ENCODE assay signal across 8 cellular contexts in the genomic region with DNA sequence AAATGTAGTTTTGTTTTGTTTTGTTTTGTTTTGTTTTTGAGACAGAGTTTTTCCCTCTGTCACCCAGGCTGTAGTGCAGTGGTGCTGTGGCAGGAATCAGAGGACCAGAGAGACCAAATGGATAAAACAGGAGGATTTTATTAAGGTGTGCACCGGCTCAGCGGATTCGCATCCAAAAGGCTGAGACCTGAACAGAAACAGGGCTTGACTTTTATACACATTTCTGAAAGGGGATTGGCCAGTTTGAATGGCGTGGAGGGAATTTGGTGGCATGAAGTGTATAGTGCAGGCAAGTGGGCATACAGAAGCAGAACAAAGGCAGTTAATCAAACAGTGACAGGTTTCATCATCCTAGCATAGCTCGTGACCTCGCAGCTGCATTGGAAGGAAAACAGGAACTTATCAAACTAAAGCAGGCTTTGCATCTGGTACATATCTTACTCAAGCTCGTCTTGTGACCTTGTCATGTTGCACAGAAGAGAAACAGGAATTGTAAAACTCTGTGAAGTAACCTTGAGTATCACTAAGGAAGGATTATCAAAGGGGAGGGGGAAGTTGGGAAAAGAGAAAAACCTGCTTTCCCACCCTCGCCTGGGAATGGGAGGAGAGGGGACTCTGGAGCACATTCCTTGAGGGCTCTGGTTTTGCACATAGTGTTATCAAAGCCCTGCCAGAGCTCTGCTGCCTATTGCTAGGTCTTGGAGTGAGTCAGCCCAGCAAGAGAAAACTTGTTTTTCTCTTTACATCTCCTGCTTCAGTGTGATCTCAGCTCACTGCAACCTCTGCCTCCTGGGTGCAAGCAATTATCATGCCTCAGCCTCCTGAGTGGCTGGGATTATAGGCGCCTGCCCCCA. TPM values are rescaled to one million over a fixed set of nuclear protein-coding genes. Genes with fewer than 3 reads are reported as not detected.
A peak's percentile ranks its signal among the peaks of the same experiment; 100 is the strongest.
DNase-seq lines count a peak whose midpoint lies in the region; ATAC-seq and TF ChIP-seq lines count a peak whose summit lies in the region.

No MANE protein-coding gene starts in this region.

- peaks cover 2% of the 10 kb centered on the region for H3K4me1 ChIP-seq in ovary (ENCODE audit: insufficient read depth)

- ATAC-seq in activated T-cell treated with anti-CD3 and anti-CD28 coated beads, Interleukin-2, amount 50 U/mL, for 4 hours = no peak
- ATAC-seq in HG02763 (IDR thresholded peaks at IDR 0.05; ENCODE audit: unreplicated experiment) = no peak

- no peak overlapping the region for H3K4me3 ChIP-seq in fibroblast of mammary gland (ENCODE audit: control insufficient read depth, low read depth, low read length)
- H3K4me3 ChIP-seq in ovary = no peak overlapping the region

- WGBS in ovary, 3 donors = 32 to 42% (median 35%) methylated on average over 9 of the region's 9 CpGs

- CTCF ChIA-PET in RWPE1 (lab: Yijun Ruan, JAX) = interaction anchor here (0.7 to 0.8 kb wide), 2 partner anchors 121 to 970 kb away, joined by 3 read pairs; no protein-coding TSS in a partner anchor

- H3K27ac ChIP-seq in RWPE1 (peak overlapping the region; percentile 99), ovary (peak overlapping the region in 1 of 2 donors; percentile 82)

- no peak for TF ChIP-seq CTCF in RWPE1 (conservative IDR thresholded peaks at IDR 0.05; ENCODE audit: low read depth)
- TF ChIP-seq CTCF in fibroblast of mammary gland (conservative IDR thresholded peaks at IDR 0.05; ENCODE audit: control insufficient read depth, insufficient read depth, low read depth, low read length) = no peak
- TF ChIP-seq CTCF in ovary (IDR thresholded peaks at IDR 0.05) = no peak

- TF ChIP-seq POLR2A in ovary (IDR thresholded peaks at IDR 0.05) = no peak

- peaks cover 0 to 3% of the 10 kb centered on the region in 2 donors for H3K9me3 ChIP-seq in ovary

- peaks cover 5% of the 10 kb centered on the region for H3K27me3 Mint-ChIP-seq in activated T-cell treated with anti-CD3 and anti-CD28 coated beads, Interleukin-2, amount 50 U/mL, for 4 hours (ENCODE audit: low read depth)

- TF ChIP-seq EP300 in ovary (IDR thresholded peaks at IDR 0.05) = peak; percentile 57

- POLR2A ChIA-PET in RWPE1 (lab: Yijun Ruan, JAX; ENCODE audit: low non-redundant PET) = no interaction called here

- H3K4me3 Mint-ChIP-seq in activated T-cell treated with anti-CD3 and anti-CD28 coated beads, Interleukin-2, amount 50 U/mL, for 4 hours = no peak overlapping the region

- H3K36me3 Mint-ChIP-seq in activated T-cell treated with anti-CD3 and anti-CD28 coated beads, Interleukin-2, amount 50 U/mL, for 4 hours (ENCODE audit: insufficient read depth) = no peaks in the 10 kb centered on the region

- H3K36me3 ChIP-seq in ovary = no peaks in the 10 kb centered on the region

- peaks cover 6% of the 10 kb centered on the region for H3K9me3 Mint-ChIP-seq in activated T-cell treated with anti-CD3 and anti-CD28 coated beads, Interleukin-2, amount 50 U/mL, for 4 hours

- no peaks in the 10 kb centered on the region for H3K27me3 ChIP-seq in ovary

- intact Hi-C loops in ovary (cut with DNase I) = loop anchor here in 1 of 4 donors (5.0 kb wide), 1 partner anchor 44 kb away; no protein-coding TSS in a partner anchor

- no peaks in the 10 kb centered on the region for H3K4me1 Mint-ChIP-seq in activated T-cell treated with anti-CD3 and anti-CD28 coated beads, Interleukin-2, amount 50 U/mL, for 4 hours (ENCODE audit: low read depth)

- DNase-seq in EH (ENCODE audit: low read depth) = peak; percentile 21
- peak; percentile 55 for DNase-seq in RWPE1 (ENCODE audit: low spot score)
- peak; percentile 76 for DNase-seq in fibroblast of mammary gland (ENCODE audit: low read depth)
- peak; percentile 54 to 82 (median 65) for DNase-seq in ovary
- DNase-seq in GM19238 (ENCODE audit: insufficient read length, low spot score) = no peak
- no peak for DNase-seq in activated T-cell treated with anti-CD3 and anti-CD28 coated beads, Interleukin-2, amount 50 U/mL, for 4 hours
- no peak for DNase-seq in stimulated activated CD4-positive, alpha-beta T cell treated with anti-CD3 and anti-CD28 coated beads, Interleukin-2, amount 100 ng/mL, for 48 hours

RNA-seq across cellular contexts. Expression of a gene that starts 38.5 kb away (rescaled TPM):
- 10 to 100 TPM in 1 of 7 donors, 1 to 10 TPM in 6; 1.3 to 11.1 (median 6.6) TPM for total RNA-seq in ovary
- 1 to 10 TPM; 5.0 to 7.9 TPM for polyA plus RNA-seq in ovary
- total RNA-seq in activated T-cell treated with anti-CD3 and anti-CD28 coated beads, Interleukin-2, amount 50 U/mL, for 4 hours = 1 to 10 TPM; 4.7 to 5.5 (median 5.2) TPM

Comparison
In these comparisons a context has a peak if more than half of its experiments do, and no peak if none do; other contexts are left out.
1. DNase-seq: peak in EH (single experiment), RWPE1 (single experiment), fibroblast of mammary gland (single experiment) and ovary (5 of 5); none in GM19238 (single experiment), activated T-cell treated with anti-CD3 and anti-CD28 coated beads, Interleukin-2, amount 50 U/mL, for 4 hours (single experiment) and stimulated activated CD4-positive, alpha-beta T cell treated with anti-CD3 and anti-CD28 coated beads, Interleukin-2, amount 100 ng/mL, for 48 hours (0 of 2).